ENCODE assay signal across 9 cellular contexts in genomic region chr2:73830871-73831401, GRCh38. TPM values are rescaled to one million over a fixed set of nuclear protein-coding genes. Genes with fewer than 3 reads are reported as not detected.
DNase-seq lines count a peak whose midpoint lies in the region; ATAC-seq lines count a peak whose summit lies in the region.
"Had no signal": no experiment of that assay in that cellular context is flagged by ENCODE, and none has a peak within 500 bp of the region (broad histone marks: within the 10 kb centered on the region; RNA-seq: fewer than 3 reads in every experiment).

No MANE protein-coding gene starts in this region.

- H3K9me3 Mint-ChIP-seq in activated T-helper 17 cell treated with anti-CD3 and anti-CD28 coated beads, Interleukin-2, amount 50 U/mL, for 72 hours: peaks cover 3% of the 10 kb centered on the region
- peaks cover 0 to 1% (median 0%) of the 10 kb centered on the region in 6 donors for H3K9me3 Mint-ChIP-seq in immature natural killer cell

- peak overlapping the region; percentile 94 for H3K27ac Mint-ChIP-seq in activated T-helper 17 cell treated with anti-CD3 and anti-CD28 coated beads, Interleukin-2, amount 50 U/mL, for 72 hours
- H3K27ac Mint-ChIP-seq in immature natural killer cell: peak overlapping the region; percentile 85 to 99 (median 94)

- peak; percentile 37 for DNase-seq in activated naive CD4-positive, alpha-beta T cell treated with Interleukin-2 at 50 U/mL for 16 hours
- no peak for DNase-seq in activated naive CD4-positive, alpha-beta T cell (lab: John Stamatoyannopoulos, UW)
- DNase-seq in immature natural killer cell (peak in 1 of 3 donors; percentile 23), superior temporal gyrus (ENCODE audit: extremely low spot score) (peak; percentile 79), SW480 (ENCODE audit: low spot score) (no peak), NCI-H345 (lab: John Stamatoyannopoulos, UW) (no peak), NCI-H146 treated with DMSO at 0.1 percent for 48 hours (lab: John Stamatoyannopoulos, UW; ENCODE audit: unreplicated experiment) (no peak)
- DNase-seq: DMS79 had no signal

- ATAC-seq in activated T-helper 17 cell treated with anti-CD3 and anti-CD28 coated beads, Interleukin-2, amount 50 U/mL, for 72 hours (replicated peaks): peak; percentile 79

- no peaks in the 10 kb centered on the region for H3K27me3 Mint-ChIP-seq in activated T-helper 17 cell treated with anti-CD3 and anti-CD28 coated beads, Interleukin-2, amount 50 U/mL, for 72 hours
- H3K27me3 Mint-ChIP-seq in immature natural killer cell (ENCODE audit: low read depth in 3 of 3): peaks cover 0 to 4% (median 2%) of the 10 kb centered on the region in 3 donors

- peaks cover 73% of the 10 kb centered on the region for H3K36me3 Mint-ChIP-seq in activated T-helper 17 cell treated with anti-CD3 and anti-CD28 coated beads, Interleukin-2, amount 50 U/mL, for 72 hours (ENCODE audit: low read depth)
- H3K36me3 Mint-ChIP-seq in immature natural killer cell: peaks cover 15 to 26% (median 15%) of the 10 kb centered on the region in 3 donors

- H3K4me3 Mint-ChIP-seq in activated T-helper 17 cell treated with anti-CD3 and anti-CD28 coated beads, Interleukin-2, amount 50 U/mL, for 72 hours: peak overlapping the region; percentile 94
- peak overlapping the region in 4 of 5 donors; percentile 1 to 52 (median 23) for H3K4me3 Mint-ChIP-seq in immature natural killer cell

- peaks cover 33% of the 10 kb centered on the region for H3K4me1 Mint-ChIP-seq in activated T-helper 17 cell treated with anti-CD3 and anti-CD28 coated beads, Interleukin-2, amount 50 U/mL, for 72 hours
- peaks cover 50 to 56% of the 10 kb centered on the region in 2 donors for H3K4me1 Mint-ChIP-seq in immature natural killer cell

RNA-seq across cellular contexts. Expression of gene STAMBP, which starts 2.2 kb away (rescaled TPM):
- total RNA-seq in activated T-helper 17 cell treated with anti-CD3 and anti-CD28 coated beads, Interleukin-2, amount 50 U/mL, for 72 hours: 100 to 1,000 TPM in 1 of 2 donors, 10 to 100 TPM in 1; 59.5 to 152 TPM
- 10 to 100 TPM; 46.8 to 56.4 (median 48.6) TPM for polyA plus RNA-seq in immature natural killer cell

RNA-seq across cellular contexts. Expression of gene C2orf78, which starts 47.0 kb away (rescaled TPM):
- under 1 TPM in 1 of 2 donors, not detected in 1; 0.08 TPM for total RNA-seq in activated T-helper 17 cell treated with anti-CD3 and anti-CD28 coated beads, Interleukin-2, amount 50 U/mL, for 72 hours
- polyA plus RNA-seq in immature natural killer cell: not detected

RNA-seq across cellular contexts. Expression of gene DUSP11, which starts 51.0 kb away (rescaled TPM):
- 10 to 100 TPM; 36.7 to 41.0 TPM for total RNA-seq in activated T-helper 17 cell treated with anti-CD3 and anti-CD28 coated beads, Interleukin-2, amount 50 U/mL, for 72 hours
- 10 to 100 TPM; 52.2 to 65.3 (median 56.0) TPM for polyA plus RNA-seq in immature natural killer cell

Comparison
In these comparisons a context has a peak if more than half of its experiments do, and no peak if none do; other contexts are left out.
1. DNase-seq: peak in activated naive CD4-positive, alpha-beta T cell treated with Interleukin-2 at 50 U/mL for 16 hours (single experiment) and superior temporal gyrus (single experiment); none in activated naive CD4-positive, alpha-beta T cell (0 of 4), SW480 (single experiment), NCI-H345 (single experiment) and NCI-H146 treated with DMSO at 0.1 percent for 48 hours (single experiment).